Comparison of ENCODE assay signal across 9 cellular contexts in genomic region chr11:19903620-19904069, GRCh38.
DNase-seq lines count a peak whose midpoint lies in the region; ATAC-seq and TF ChIP-seq lines count a peak whose summit lies in the region.
"Had no signal": no experiment of that assay in that cellular context is flagged by ENCODE, and none has a peak within 500 bp of the region (broad histone marks: within the 10 kb centered on the region; RNA-seq: fewer than 3 reads in every experiment).

No MANE protein-coding gene starts in this region.

- H3K4me2 ChIP-seq in OCI-LY3 (ENCODE audit: low read length), result no peak overlapping the region
- H3K4me2 ChIP-seq: BLaER1 had no signal

- H3K4me3 ChIP-seq in OCI-LY3 (ENCODE audit: low read length), result no peak overlapping the region
- H3K4me3 ChIP-seq in prostate gland, result no peak overlapping the region
- H3K4me3 ChIP-seq: BLaER1 had no signal

- no peak overlapping the region for H3K9ac ChIP-seq in OCI-LY3 (ENCODE audit: low read length)
- H3K9ac ChIP-seq: BLaER1 had no signal

- DNase-seq in NCI-H510A treated with DMSO at 0.1 percent for 48 hours (lab: John Stamatoyannopoulos, UW) (peak; percentile 45), NCI-H510A (lab: John Stamatoyannopoulos, UW) (no peak), glomerular visceral epithelial cell (ENCODE audit: extremely low spot score) (peak; percentile 74), prostate gland (ENCODE audit: low spot score) (peak; percentile 60)
- peak; percentile 30 for DNase-seq in activated naive CD4-positive, alpha-beta T cell treated with Interleukin-2 at 50 U/mL for 16 hours

- ATAC-seq in GM18909 (IDR thresholded peaks at IDR 0.05; ENCODE audit: poor library complexity, unreplicated experiment), result no peak

- H3K4me1 ChIP-seq in OCI-LY3 (ENCODE audit: low read length), result peaks cover 24% of the 10 kb centered on the region
- no peaks in the 10 kb centered on the region for H3K4me1 ChIP-seq in prostate gland (replicated peaks)
- H3K4me1 ChIP-seq: BLaER1 had no signal

- intact Hi-C loops in prostate gland (cut with DNase I), result loop anchor here (2.0 kb wide), 2 partner anchors 161 to 339 kb away; no protein-coding TSS in a partner anchor

- TF ChIP-seq CTCF in OCI-LY3 (IDR thresholded peaks at IDR 0.05; ENCODE audit: low read depth, low read length), result peak; percentile 92
- peak; percentile 23 to 69 (median 63) for TF ChIP-seq CTCF in prostate gland (IDR thresholded peaks at IDR 0.05)

- no peak for TF ChIP-seq EP300 in Ishikawa (IDR thresholded peaks at IDR 0.05; ENCODE audit: borderline replicate concordance)

- no peaks in the 10 kb centered on the region for H3K9me3 ChIP-seq in OCI-LY3 (ENCODE audit: insufficient read depth, low read length)
- no peaks in the 10 kb centered on the region for H3K9me3 ChIP-seq in prostate gland
- H3K9me3 ChIP-seq: BLaER1 had no signal

- 0% methylated on average over 1 of the region's 1 CpG for WGBS in prostate gland

- TF ChIP-seq POLR2A in prostate gland (IDR thresholded peaks at IDR 0.05), result no peak

- H2AFZ ChIP-seq in OCI-LY3 (ENCODE audit: low read depth, low read length), result no peak overlapping the region

- peaks cover 41% of the 10 kb centered on the region for H3K27me3 ChIP-seq in OCI-LY3 (ENCODE audit: low read depth, low read length)
- no peaks in the 10 kb centered on the region for H3K27me3 ChIP-seq in prostate gland (replicated peaks; ENCODE audit: insufficient read depth)
- H3K27me3 ChIP-seq: BLaER1 had no signal

- no peaks in the 10 kb centered on the region for H4K20me1 ChIP-seq in OCI-LY3 (ENCODE audit: insufficient read depth, low read length)
- H4K20me1 ChIP-seq: BLaER1 had no signal

- H3K27ac ChIP-seq in OCI-LY3 (ENCODE audit: low read length) (no peak overlapping the region), prostate gland (no peak overlapping the region)
- H3K27ac ChIP-seq: BLaER1 had no signal

- peak; percentile 84 for TF ChIP-seq RAD21 in Ishikawa (IDR thresholded peaks at IDR 0.05; ENCODE audit: low read depth)

- H3K36me3 ChIP-seq in OCI-LY3 (replicated peaks; ENCODE audit: low read depth, low read length) (no peaks in the 10 kb centered on the region), prostate gland (no peaks in the 10 kb centered on the region)
- H3K36me3 ChIP-seq: BLaER1 had no signal

- no peaks in the 10 kb centered on the region for H3K79me2 ChIP-seq in OCI-LY3 (ENCODE audit: low read length)

TF ChIP-seq in Ishikawa, 13 proteins besides CTCF, POLR2A, EP300 and RAD21:
- no peak for TF ChIP-seq TCF12 (IDR thresholded peaks at IDR 0.05; ENCODE audit: low read depth)
- peak; percentile 73 for TF ChIP-seq EGR1 (IDR thresholded peaks at IDR 0.05)
